1 cellular context compared by ENCODE assay signal in genomic region chr12:75705749-75706719, GRCh38.
TF ChIP-seq lines count a peak whose summit lies in the region.

No MANE protein-coding gene starts in this region.

TF ChIP-seq in K562, 482 proteins besides CTCF, POLR2A, EP300 and RAD21 (continued from another document and continues in another):
- TF ChIP-seq USF1 (CRISPR knock-in tag; IDR thresholded peaks at IDR 0.05) (no peak), PBX2 (CRISPR knock-in tag; IDR thresholded peaks at IDR 0.05; ENCODE audit: low read depth) (no peak), PBX2 (tag; conservative IDR thresholded peaks at IDR 0.05; ENCODE audit: low read depth) (peak; percentile 33), E2F8 (IDR thresholded peaks at IDR 0.05; ENCODE audit: low read depth, partially characterized antibody) (no peak), NFXL1 (CRISPR knock-in tag; IDR thresholded peaks at IDR 0.05) (no peak), KHSRP (IDR thresholded peaks at IDR 0.05) (no peak), MAFG (tag; conservative IDR thresholded peaks at IDR 0.05) (no peak), DIDO1 (tag; IDR thresholded peaks at IDR 0.05; ENCODE audit: low read depth) (no peak), PHB (CRISPR knock-in tag; IDR thresholded peaks at IDR 0.05) (no peak), XRCC3 (IDR thresholded peaks at IDR 0.05) (no peak), XRCC4 (IDR thresholded peaks at IDR 0.05; ENCODE audit: extremely low read depth, insufficient read depth, insufficient read length) (no peak), TFE3 (CRISPR knock-in tag; IDR thresholded peaks at IDR 0.05) (no peak), ZBTB8A (IDR thresholded peaks at IDR 0.05; ENCODE audit: partially characterized antibody) (no peak), ZNF12 (CRISPR knock-in tag; IDR thresholded peaks at IDR 0.05) (no peak), PHF21A (IDR thresholded peaks at IDR 0.05; ENCODE audit: borderline replicate concordance, low read depth) (no peak), HDGF (IDR thresholded peaks at IDR 0.05) (no peak), ZNF644 (tag; IDR thresholded peaks at IDR 0.05; ENCODE audit: low read depth) (no peak), NFE2 (IDR thresholded peaks at IDR 0.05; ENCODE audit: low read depth) (no peak), MEIS2 (IDR thresholded peaks at IDR 0.05; ENCODE audit: partially characterized antibody) (peak; percentile 84), ID3 (CRISPR knock-in tag; IDR thresholded peaks at IDR 0.05) (no peak), ID3 (tag; IDR thresholded peaks at IDR 0.05) (peak; percentile 69; the same call in 1 of the 2 replicates), MEF2D (tag; conservative IDR thresholded peaks at IDR 0.05; ENCODE audit: low read depth) (no peak), ZNF830 (CRISPR knock-in tag; IDR thresholded peaks at IDR 0.05) (no peak), GATAD2B (IDR thresholded peaks at IDR 0.05; ENCODE audit: borderline replicate concordance) (no peak), ZNF165 (CRISPR knock-in tag; IDR thresholded peaks at IDR 0.05; ENCODE audit: borderline replicate concordance) (no peak), MEF2A (IDR thresholded peaks at IDR 0.05; ENCODE audit: control insufficient read depth, low read depth, low read length) (no peak), HDAC8 (tag; IDR thresholded peaks at IDR 0.05) (no peak), HES1 (IDR thresholded peaks at IDR 0.05; ENCODE audit: low read depth) (no peak), SIN3B (IDR thresholded peaks at IDR 0.05; ENCODE audit: low read depth) (no peak), RBM22 (IDR thresholded peaks at IDR 0.05; ENCODE audit: low read depth, low read length, poor library complexity, severe bottlenecking) (no peak), ZNF23 (CRISPR knock-in tag; IDR thresholded peaks at IDR 0.05) (no peak), ZNF24 (IDR thresholded peaks at IDR 0.05) (no peak), ZNF175 (CRISPR knock-in tag; IDR thresholded peaks at IDR 0.05; ENCODE audit: low read depth) (peak; percentile 41; the same call in 1 of the 2 replicates), MTF1 (CRISPR knock-in tag; IDR thresholded peaks at IDR 0.05; ENCODE audit: borderline replicate concordance) (no peak), ZBTB9 (CRISPR knock-in tag; IDR thresholded peaks at IDR 0.05) (no peak), NR2C2 (CRISPR knock-in tag; IDR thresholded peaks at IDR 0.05) (no peak), NR2C2 (tag; IDR thresholded peaks at IDR 0.05) (peak; percentile 58), ATF7 (IDR thresholded peaks at IDR 0.05) (no peak), FOXA3 (CRISPR knock-in tag; conservative IDR thresholded peaks at IDR 0.05 in 1 of 2, IDR thresholded peaks at IDR 0.05 in 1 of 2) (no peak), CEBPG (CRISPR knock-in tag; IDR thresholded peaks at IDR 0.05) (no peak), CEBPG (tag; conservative IDR thresholded peaks at IDR 0.05 in 1 of 2, IDR thresholded peaks at IDR 0.05 in 1 of 2) (peak in 1 of 2 experiments; percentile 51; a peak in 1 of 4 replicates), ZNF140 (CRISPR knock-in tag; IDR thresholded peaks at IDR 0.05) (no peak), ETV5 (CRISPR knock-in tag; IDR thresholded peaks at IDR 0.05; ENCODE audit: low read depth) (no peak), RREB1 (CRISPR knock-in tag; IDR thresholded peaks at IDR 0.05) (no peak), CAMTA2 (CRISPR knock-in tag; conservative IDR thresholded peaks at IDR 0.05) (no peak), ZNF444 (CRISPR knock-in tag; IDR thresholded peaks at IDR 0.05) (no peak), ATF1 (CRISPR knock-in tag; IDR thresholded peaks at IDR 0.05) (no peak), ATF1 (tag; IDR thresholded peaks at IDR 0.05) (no peak), ZNF263 (CRISPR knock-in tag; IDR thresholded peaks at IDR 0.05; ENCODE audit: borderline replicate concordance) (no peak), ZNF583 (CRISPR knock-in tag; IDR thresholded peaks at IDR 0.05) (no peak), ETS1 (conservative IDR thresholded peaks at IDR 0.05; ENCODE audit: control insufficient read depth, low read depth, low read length) (no peak), PHF8 (IDR thresholded peaks at IDR 0.05; ENCODE audit: borderline replicate concordance, low read length) (no peak)
